In genomic region chr1:178629549-178630154, GRCh38 we compare ENCODE assay signal across 1 cellular context.
TF ChIP-seq lines count a peak whose summit lies in the region.

No MANE protein-coding gene starts in this region.

TF ChIP-seq in H1, 55 proteins besides CTCF, POLR2A, EP300 and RAD21 (continued from another document):
- TF ChIP-seq SP2 (IDR thresholded peaks at IDR 0.05; ENCODE audit: low read length) = no peak
- TF ChIP-seq E2F6 (IDR thresholded peaks at IDR 0.05) = no peak
